Comparison of ENCODE assay signal across 8 cellular contexts in the genomic region with DNA sequence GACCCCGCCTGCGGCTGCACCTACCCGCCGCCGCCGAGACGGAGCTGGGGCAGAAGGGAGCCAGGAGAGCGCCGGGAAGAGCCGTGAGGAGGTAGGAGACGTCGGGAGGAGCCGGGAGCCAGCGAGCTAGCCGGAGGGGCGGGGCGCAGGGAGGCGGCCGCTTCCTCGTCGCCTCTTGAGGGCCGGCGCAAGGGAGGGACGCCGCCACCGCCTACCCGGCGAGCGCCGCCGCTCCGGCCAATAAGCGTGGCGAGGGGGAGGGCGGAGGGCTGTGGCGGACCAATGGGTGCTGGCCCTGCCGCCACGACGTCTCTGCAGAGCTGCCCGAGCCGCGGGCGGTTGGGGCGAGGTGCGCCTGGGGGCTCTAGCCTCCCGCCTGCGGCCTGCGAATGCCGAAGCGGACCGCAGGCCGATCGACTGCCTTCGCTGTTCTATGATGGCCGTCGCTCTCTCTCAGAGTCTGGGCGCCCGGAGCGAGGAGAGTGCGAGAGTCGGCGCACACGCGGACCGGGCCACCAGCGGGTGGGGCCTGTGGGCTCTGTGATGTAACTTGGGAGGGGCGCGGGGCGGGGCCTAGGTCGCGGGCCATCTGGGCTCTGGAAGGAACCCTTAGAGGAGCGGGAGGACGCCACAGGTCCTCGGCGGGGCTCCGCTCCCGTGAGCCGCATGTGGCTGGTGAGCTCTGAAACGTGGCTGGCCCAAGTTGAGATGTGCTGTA.
DNase-seq lines count a peak whose midpoint lies in the region; ATAC-seq and TF ChIP-seq lines count a peak whose summit lies in the region.

No MANE protein-coding gene starts in this region.

- H3K9me3 Mint-ChIP-seq in type B pancreatic cell: no peaks in the 10 kb centered on the region

- peaks cover 7% of the 10 kb centered on the region for H3K27me3 Mint-ChIP-seq in type B pancreatic cell

- peak overlapping the region; percentile 98 for H3K4me3 Mint-ChIP-seq in type B pancreatic cell

- H3K36me3 ChIP-seq in heart left ventricle: peaks cover 0 to 14% (median 0%) of the 10 kb centered on the region in 9 donors

- peaks cover 27% of the 10 kb centered on the region for H3K4me1 Mint-ChIP-seq in type B pancreatic cell (ENCODE audit: unreplicated experiment)

- DNase-seq in NCI-H1417 treated with DMSO at 0.1 percent for 48 hours (lab: John Stamatoyannopoulos, UW) (peak; percentile 71), SW 1271 (lab: John Stamatoyannopoulos, UW) (peak; percentile 61 to 88), heart left ventricle (peak; percentile 97 to 99 (median 98)), pons (ENCODE audit: low spot score) (peak; percentile 95), type B pancreatic cell (ENCODE audit: extremely low spot score, unreplicated experiment) (peak; percentile 97)

- H3K27ac ChIP-seq in adipose tissue (ENCODE audit: low read depth, low read length): peak overlapping the region; percentile 81
- H3K27ac ChIP-seq in heart left ventricle: peak overlapping the region; percentile 90 to 100 (median 98)

- peak overlapping the region; percentile 91 for H3K4me3 ChIP-seq in GM12875 (ENCODE audit: low read depth, low read length)
- peak overlapping the region; percentile 55 to 100 (median 94) for H3K4me3 ChIP-seq in heart left ventricle

- no peaks in the 10 kb centered on the region for H3K27me3 ChIP-seq in heart left ventricle

- TF ChIP-seq POLR2A in heart left ventricle (IDR thresholded peaks at IDR 0.05): peak; percentile 39 to 87

- intact Hi-C loops in heart left ventricle (cut with DNase I): loop anchor here in 8 of 10 donors (1.0 to 10.0 kb wide), 11 partner anchors 41 to 97 kb away; partner anchors contain the start of gene MAP4 (in 2 of the 8)

- WGBS in adipose tissue, 3 donors: 0% methylated on average over 54 to 79 of the region's 79 CpGs
- WGBS in heart left ventricle, 4 donors: 0 to 1% (median 1%) methylated on average over 56 to 79 of the region's 79 CpGs

- ATAC-seq in HG02763 (IDR thresholded peaks at IDR 0.05; ENCODE audit: unreplicated experiment) (peak; percentile 94), heart left ventricle (peak; percentile 85 to 98 (median 94))

- peak overlapping the region; percentile 99 for H3K27ac Mint-ChIP-seq in type B pancreatic cell

- TF ChIP-seq CTCF in GM12875 (IDR thresholded peaks at IDR 0.05; ENCODE audit: borderline replicate concordance, insufficient read depth, low read depth, low read length) (no peak), heart left ventricle (IDR thresholded peaks at IDR 0.05) (peak in 1 of 12 donors; percentile 10), type B pancreatic cell (conservative IDR thresholded peaks at IDR 0.05) (peak; percentile 35)

- H3K9me3 ChIP-seq in heart left ventricle: no peaks in the 10 kb centered on the region

- peaks cover 0 to 44% (median 39%) of the 10 kb centered on the region in 12 donors for H3K4me1 ChIP-seq in heart left ventricle

- H3K36me3 Mint-ChIP-seq in type B pancreatic cell: peaks cover 5% of the 10 kb centered on the region

Comparison
In these comparisons a context has a peak if more than half of its experiments do, and no peak if none do; other contexts are left out.
1. Peak in every context shown above with its lines: DNase-seq, ATAC-seq, H3K4me3 ChIP-seq and H3K27ac ChIP-seq.